In the genomic region with DNA sequence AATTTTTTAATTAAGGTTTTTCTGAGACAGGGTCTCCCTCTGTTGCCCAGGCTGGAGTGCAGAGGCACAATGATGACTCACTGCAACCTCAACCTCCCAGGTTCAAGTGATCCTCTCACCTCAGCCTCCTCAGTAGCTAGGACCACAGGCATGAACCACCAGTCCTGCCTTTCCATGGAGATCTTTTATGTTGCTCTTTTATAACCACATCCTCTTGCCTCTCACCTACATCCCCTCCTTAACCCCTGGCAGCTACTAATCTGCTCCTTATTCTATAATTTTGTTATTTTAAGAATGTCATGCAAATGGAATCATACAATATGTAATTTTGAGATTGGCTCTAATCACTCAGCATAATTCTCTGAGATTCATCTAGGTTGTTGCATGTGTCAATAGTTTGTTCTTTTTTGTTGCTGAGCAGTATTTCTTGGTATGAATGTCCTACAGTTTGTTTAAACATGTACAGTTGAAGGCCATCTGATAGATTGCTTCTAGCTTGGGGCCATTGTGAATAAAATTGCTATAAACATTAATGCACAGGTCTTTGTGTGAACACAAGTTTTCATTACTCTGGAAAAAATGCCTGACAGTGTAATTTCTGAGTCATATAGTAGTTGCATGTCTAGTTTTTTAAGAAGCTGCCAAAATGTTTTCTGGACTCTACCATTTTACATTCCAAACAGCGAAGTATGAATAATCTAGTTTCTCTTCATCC, we compare ENCODE assay signal across 19 cellular contexts.
DNase-seq lines count a peak whose midpoint lies in the region; ATAC-seq and TF ChIP-seq lines count a peak whose summit lies in the region.
"Had no signal": no experiment of that assay in that cellular context is flagged by ENCODE, and none has a peak within 500 bp of the region (broad histone marks: within the 10 kb centered on the region; RNA-seq: fewer than 3 reads in every experiment).

No MANE protein-coding gene starts in this region.

- no peaks in the 10 kb centered on the region for H3K36me3 Mint-ChIP-seq in activated CD4-positive, alpha-beta memory T cell treated with anti-CD3 and anti-CD28 coated beads for 36 hours
- no peaks in the 10 kb centered on the region for H3K36me3 Mint-ChIP-seq in activated CD4-positive, alpha-beta memory T cell treated with anti-CD3 and anti-CD28 coated beads, Interleukin-2, amount 10 ng/mL, durations not matched to agents 7 days and 5 days (ENCODE audit: low read depth)
- no peaks in the 10 kb centered on the region for H3K36me3 Mint-ChIP-seq in naive thymus-derived CD8-positive, alpha-beta T cell

- in situ Hi-C loops in astrocyte of the spinal cord (cut with HindIII; ENCODE audit: low sequenced_read_pairs) = no loop called here

- no peak for TF ChIP-seq CTCF in astrocyte of the spinal cord (IDR thresholded peaks at IDR 0.05; ENCODE audit: low read depth, low read length)

- ATAC-seq in naive thymus-derived CD8-positive, alpha-beta T cell = peak in 1 of 2 donors; percentile 48
- ATAC-seq in HG03521 (IDR thresholded peaks at IDR 0.05; ENCODE audit: unreplicated experiment) = no peak
- ATAC-seq: A549, gastrocnemius medialis had no signal

- H3K4me1 Mint-ChIP-seq in activated CD4-positive, alpha-beta memory T cell treated with anti-CD3 and anti-CD28 coated beads for 36 hours (ENCODE audit: low read depth) = peaks cover 28% of the 10 kb centered on the region
- peaks cover 10% of the 10 kb centered on the region for H3K4me1 Mint-ChIP-seq in activated CD4-positive, alpha-beta memory T cell treated with anti-CD3 and anti-CD28 coated beads, Interleukin-2, amount 10 ng/mL, durations not matched to agents 7 days and 5 days
- peaks cover 17 to 28% (median 24%) of the 10 kb centered on the region in 4 donors for H3K4me1 Mint-ChIP-seq in naive thymus-derived CD8-positive, alpha-beta T cell

- intact Hi-C loops in activated CD4-positive, alpha-beta memory T cell treated with anti-CD3 and anti-CD28 coated beads for 36 hours (cut with micrococcal nuclease) = loop anchor here (2.0 kb wide), 1 partner anchor 28 kb away; no protein-coding TSS in a partner anchor

- H3K4me3 ChIP-seq in astrocyte of the spinal cord (ENCODE audit: low read depth, low read length) = no peak overlapping the region
- H3K4me3 ChIP-seq: A549, gastrocnemius medialis had no signal

- H3K4me3 Mint-ChIP-seq in activated CD4-positive, alpha-beta memory T cell treated with anti-CD3 and anti-CD28 coated beads for 36 hours = no peak overlapping the region
- no peak overlapping the region for H3K4me3 Mint-ChIP-seq in activated CD4-positive, alpha-beta memory T cell treated with anti-CD3 and anti-CD28 coated beads, Interleukin-2, amount 10 ng/mL, durations not matched to agents 7 days and 5 days
- H3K4me3 Mint-ChIP-seq in naive thymus-derived CD8-positive, alpha-beta T cell = peak overlapping the region in 3 of 10 donors; percentile 23 to 48 (median 45)

- DNase-seq in activated CD4-positive, alpha-beta memory T cell treated with anti-CD3 and anti-CD28 coated beads for 36 hours = peak; percentile 36
- no peak for DNase-seq in activated CD4-positive, alpha-beta memory T cell treated with anti-CD3 and anti-CD28 coated beads, Interleukin-2, amount 10 ng/mL, durations not matched to agents 7 days and 5 days
- peak; percentile 71 for DNase-seq in M059J (ENCODE audit: low read depth)
- peak; percentile 46 for DNase-seq in astrocyte of the spinal cord (ENCODE audit: low read depth, low spot score)
- no peak for DNase-seq in naive thymus-derived CD8-positive, alpha-beta T cell
- no peak for DNase-seq in NCI-H1417 treated with DMSO at 0.1 percent for 48 hours (lab: John Stamatoyannopoulos, UW)
- no peak for DNase-seq in SK-N-DZ (ENCODE audit: low spot score)
- DNase-seq: activated CD8-positive, alpha-beta memory T cell treated with anti-CD3 and anti-CD28 coated beads, Interleukin-2, amount 50 U/mL, for 4 hours; aorta; Calu3; gastrocnemius medialis; H7; midbrain; NCI-H1048; NCI-H2171 treated with DMSO at 0.1 percent for 48 hours; occipital lobe; stimulated activated naive CD4-positive, alpha-beta T cell had no signal

- H3K27ac Mint-ChIP-seq in activated CD4-positive, alpha-beta memory T cell treated with anti-CD3 and anti-CD28 coated beads for 36 hours = peak overlapping the region; percentile 67
- H3K27ac Mint-ChIP-seq in activated CD4-positive, alpha-beta memory T cell treated with anti-CD3 and anti-CD28 coated beads, Interleukin-2, amount 10 ng/mL, durations not matched to agents 7 days and 5 days = no peak overlapping the region
- H3K27ac Mint-ChIP-seq in naive thymus-derived CD8-positive, alpha-beta T cell = peak overlapping the region in 6 of 10 donors; percentile 0 to 78 (median 28)

- CTCF ChIA-PET in activated CD4-positive, alpha-beta memory T cell treated with anti-CD3 and anti-CD28 coated beads for 36 hours (lab: Charles Lee) = interaction anchor here (0.8 to 1.0 kb wide), 2 partner anchors 32 to 509 kb away, joined by 3 to 4 read pairs; no protein-coding TSS in a partner anchor
- CTCF ChIA-PET in activated CD4-positive, alpha-beta memory T cell treated with anti-CD3 and anti-CD28 coated beads, Interleukin-2, amount 10 ng/mL, durations not matched to agents 7 days and 5 days (lab: Charles Lee) = no interaction called here

- H3K9me3 Mint-ChIP-seq in activated CD4-positive, alpha-beta memory T cell treated with anti-CD3 and anti-CD28 coated beads for 36 hours = peaks cover 8% of the 10 kb centered on the region
- H3K9me3 Mint-ChIP-seq in activated CD4-positive, alpha-beta memory T cell treated with anti-CD3 and anti-CD28 coated beads, Interleukin-2, amount 10 ng/mL, durations not matched to agents 7 days and 5 days = no peaks in the 10 kb centered on the region
- H3K9me3 Mint-ChIP-seq in naive thymus-derived CD8-positive, alpha-beta T cell = peaks cover 0 to 6% (median 0%) of the 10 kb centered on the region in 9 donors

- no peaks in the 10 kb centered on the region for H3K27me3 Mint-ChIP-seq in activated CD4-positive, alpha-beta memory T cell treated with anti-CD3 and anti-CD28 coated beads for 36 hours
- no peaks in the 10 kb centered on the region for H3K27me3 Mint-ChIP-seq in activated CD4-positive, alpha-beta memory T cell treated with anti-CD3 and anti-CD28 coated beads, Interleukin-2, amount 10 ng/mL, durations not matched to agents 7 days and 5 days
- no peaks in the 10 kb centered on the region for H3K27me3 Mint-ChIP-seq in naive thymus-derived CD8-positive, alpha-beta T cell

- POLR2A ChIA-PET in activated CD4-positive, alpha-beta memory T cell treated with anti-CD3 and anti-CD28 coated beads for 36 hours (lab: Charles Lee) = no interaction called here
- POLR2A ChIA-PET in activated CD4-positive, alpha-beta memory T cell treated with anti-CD3 and anti-CD28 coated beads, Interleukin-2, amount 10 ng/mL, durations not matched to agents 7 days and 5 days (lab: Charles Lee) = interaction anchor here (1.2 kb wide), 1 partner anchor 32 kb away, joined by 4 read pairs; no protein-coding TSS in a partner anchor
- POLR2A ChIA-PET in naive thymus-derived CD8-positive, alpha-beta T cell (lab: Charles Lee) = interaction anchor here (0.6 to 0.7 kb wide), 2 partner anchors 10 to 110 kb away, joined by 3 to 4 read pairs; no protein-coding TSS in a partner anchor

Comparison
In these comparisons a context has a peak if more than half of its experiments do, and no peak if none do; other contexts are left out.
1. DNase-seq: peak in activated CD4-positive, alpha-beta memory T cell treated with anti-CD3 and anti-CD28 coated beads for 36 hours (single experiment), M059J (single experiment) and astrocyte of the spinal cord (single experiment); none in activated CD4-positive, alpha-beta memory T cell treated with anti-CD3 and anti-CD28 coated beads, Interleukin-2, amount 10 ng/mL, durations not matched to agents 7 days and 5 days (single experiment), naive thymus-derived CD8-positive, alpha-beta T cell (0 of 10), NCI-H1417 treated with DMSO at 0.1 percent for 48 hours (single experiment) and SK-N-DZ (single experiment).